7 cellular contexts compared by ENCODE assay signal in genomic region chr13:64077132-64077835, GRCh38.
A peak's percentile ranks its signal among the peaks of the same experiment; 100 is the strongest.
DNase-seq lines count a peak whose midpoint lies in the region; ATAC-seq and TF ChIP-seq lines count a peak whose summit lies in the region.
"Not testable (repeated sequence)": the region's sequence is repeated elsewhere in the genome, so short reads cannot be mapped to it uniquely, and the experiment has no call there.

No MANE protein-coding gene starts in this region.

- H3K9me3 Mint-ChIP-seq in neural crest cell, result not testable (repeated sequence)

- DNase-seq in DMS53 treated with DMSO at 0.1 percent for 48 hours (lab: John Stamatoyannopoulos, UW; ENCODE audit: unreplicated experiment) (peak; percentile 11), NCI-H146 (lab: John Stamatoyannopoulos, UW) (peak; percentile 83), activated gamma-delta T cell (lab: John Stamatoyannopoulos, UW) (peak; percentile 11), Right ventricle myocardium inferior (ENCODE audit: missing footprints) (peak; percentile 37)
- DNase-seq in Karpas-422; PC-9; neural crest cell (ENCODE audit: low read depth, low spot score): not testable (repeated sequence)

- H3K9ac ChIP-seq in Karpas-422 (ENCODE audit: low read length), result not testable (repeated sequence)

- H3K79me2 ChIP-seq in Karpas-422 (ENCODE audit: low read length), result peaks cover 25% of the 10 kb centered on the region
- peaks cover 24% of the 10 kb centered on the region for H3K79me2 ChIP-seq in PC-9 (ENCODE audit: low read depth)

- not testable (repeated sequence) for H3K9me2 ChIP-seq in Karpas-422 (replicated peaks; ENCODE audit: insufficient read depth, low read length); PC-9 (ENCODE audit: insufficient read depth)

- H4K20me1 ChIP-seq in Karpas-422 (ENCODE audit: insufficient read depth, low read depth, low read length); PC-9 (ENCODE audit: insufficient read depth): not testable (repeated sequence)

- H3K4me1 ChIP-seq in Karpas-422 (ENCODE audit: low read length), result peaks cover 13% of the 10 kb centered on the region
- peaks cover 24% of the 10 kb centered on the region for H3K4me1 ChIP-seq in PC-9 (replicated peaks; ENCODE audit: insufficient read depth)

- not testable (repeated sequence) for TF ChIP-seq CTCF in PC-9 (conservative IDR thresholded peaks at IDR 0.05); neural crest cell (conservative IDR thresholded peaks at IDR 0.05)

- H3K36me3 ChIP-seq in Karpas-422 (ENCODE audit: insufficient read depth, low read length); PC-9 (ENCODE audit: low read depth): not testable (repeated sequence)

- H3K4me2 ChIP-seq in Karpas-422 (ENCODE audit: low read depth, low read length, poor library complexity, severe bottlenecking), result peak overlapping the region; percentile 50
- H3K4me2 ChIP-seq in PC-9, result peak overlapping the region; percentile 99; the same call in 1 of the 2 replicates

- H3K36me3 Mint-ChIP-seq in neural crest cell (ENCODE audit: low read depth), result not testable (repeated sequence)

- not testable (repeated sequence) for H3K27ac ChIP-seq in Karpas-422 (ENCODE audit: low read length); PC-9

- not testable (repeated sequence) for H3K9me3 ChIP-seq in Karpas-422 (ENCODE audit: low read length); PC-9 (ENCODE audit: insufficient read depth, low read depth)

- not testable (repeated sequence) for H3F3A ChIP-seq in PC-9 (ENCODE audit: insufficient read depth, low read depth)

- POLR2A ChIA-PET in PC-9 (lab: Charles Lee; ENCODE audit: unreplicated experiment), result not testable (repeated sequence)

- CTCF ChIA-PET in PC-9 (lab: Charles Lee), result not testable (repeated sequence)

- not testable (repeated sequence) for BruUV-seq in PC-9 (replicated peaks; lab: Mats Ljungman, UMichigan)

- not testable (repeated sequence) for H3K4me3 ChIP-seq in Karpas-422 (ENCODE audit: low read length); PC-9

- not testable (repeated sequence) for H2AFZ ChIP-seq in Karpas-422 (ENCODE audit: low read length); PC-9

- not testable (repeated sequence) for H3K4me1 Mint-ChIP-seq in neural crest cell

- H3K27me3 ChIP-seq in Karpas-422 (ENCODE audit: low read length); PC-9 (ENCODE audit: insufficient read depth, low read depth): not testable (repeated sequence)

- intact Hi-C loops in PC-9 (cut with micrococcal nuclease; ENCODE audit: unreplicated experiment); Right ventricle myocardium inferior (cut with DNase I): not testable (repeated sequence)

- peak overlapping the region; percentile 91 for H3K27ac Mint-ChIP-seq in neural crest cell (ENCODE audit: unreplicated experiment)

- not testable (repeated sequence) for ATAC-seq in Right ventricle myocardium inferior

- H3K27me3 Mint-ChIP-seq in neural crest cell (ENCODE audit: low read depth), result not testable (repeated sequence)

- H3K4me3 Mint-ChIP-seq in neural crest cell, result not testable (repeated sequence)
